13 cellular contexts compared by ENCODE assay signal in genomic region chr7:33671521-33672262, GRCh38.
A peak's percentile ranks its signal among the peaks of the same experiment; 100 is the strongest.
DNase-seq lines count a peak whose midpoint lies in the region; ATAC-seq and TF ChIP-seq lines count a peak whose summit lies in the region.
"Had no signal": no experiment of that assay in that cellular context is flagged by ENCODE, and none has a peak within 500 bp of the region (broad histone marks: within the 10 kb centered on the region; RNA-seq: fewer than 3 reads in every experiment).

No MANE protein-coding gene starts in this region.

- H3K27ac Mint-ChIP-seq in HFFc6, result no peak overlapping the region

- no peaks in the 10 kb centered on the region for H3K36me3 Mint-ChIP-seq in HFFc6 (ENCODE audit: low read depth)

- H3K27me3 Mint-ChIP-seq in HFFc6 (ENCODE audit: insufficient read depth), result peaks cover 3% of the 10 kb centered on the region; the same call in 1 of the 2 replicates

- no peaks in the 10 kb centered on the region for H3K27me3 ChIP-seq in thyroid gland
- H3K27me3 ChIP-seq in gastroesophageal sphincter, result no peaks in the 10 kb centered on the region

- H3K4me1 ChIP-seq in thyroid gland (peaks cover 5 to 46% of the 10 kb centered on the region in 2 donors), gastroesophageal sphincter (no peaks in the 10 kb centered on the region)

- H3K4me3 Mint-ChIP-seq in HFFc6, result no peak overlapping the region

- peak; percentile 73 for ATAC-seq in HG03060 (IDR thresholded peaks at IDR 0.05; ENCODE audit: low read depth, unreplicated experiment)
- no peak for ATAC-seq in gastroesophageal sphincter
- ATAC-seq: K562, SK-N-SH treated with all-trans-retinoic acid at 6 μM for 48 hours had no signal

- H3K4me1 Mint-ChIP-seq in HFFc6 (ENCODE audit: low read depth), result peaks cover 17% of the 10 kb centered on the region

- DNase-seq in NCI-H1417 (lab: John Stamatoyannopoulos, UW) (peak in 2 of 3 experiments; percentile 35 to 71), NCI-H1417 treated with DMSO at 0.1 percent for 48 hours (lab: John Stamatoyannopoulos, UW) (no peak), NCI-H526 treated with DMSO at 0.1 percent for 48 hours (lab: John Stamatoyannopoulos, UW) (peak; percentile 21), thyroid gland (peak; percentile 43 to 45), HFFc6 (no peak), substantia nigra (lab: John Stamatoyannopoulos, UW) (no peak)
- DNase-seq: 8988T, dermis blood vessel endothelial cell, islet precursor cell had no signal

- H3K9me3 Mint-ChIP-seq in HFFc6, result no peaks in the 10 kb centered on the region

- peak overlapping the region in 2 of 3 donors; percentile 27 to 63 for H3K27ac ChIP-seq in thyroid gland
- no peak overlapping the region for H3K27ac ChIP-seq in gastroesophageal sphincter
- no peak overlapping the region for H3K27ac ChIP-seq in substantia nigra (ENCODE audit: low read depth, low read length, poor library complexity, severe bottlenecking)

- no peak for TF ChIP-seq EP300 in gastroesophageal sphincter (IDR thresholded peaks at IDR 0.05)

- H3K4me3 ChIP-seq in thyroid gland (replicated peaks in 1 of 3) (no peak overlapping the region), gastroesophageal sphincter (no peak overlapping the region)
- H3K4me3 ChIP-seq: K562 had no signal

- TF ChIP-seq CTCF in thyroid gland (IDR thresholded peaks at IDR 0.05), result no peak
- no peak for TF ChIP-seq CTCF in HFFc6 (IDR thresholded peaks at IDR 0.05)
- no peak for TF ChIP-seq CTCF in gastroesophageal sphincter (IDR thresholded peaks at IDR 0.05)

- no peak for TF ChIP-seq POLR2A in thyroid gland (IDR thresholded peaks at IDR 0.05)
- TF ChIP-seq POLR2A in gastroesophageal sphincter (IDR thresholded peaks at IDR 0.05), result no peak

- H3K9me3 ChIP-seq in thyroid gland (no peaks in the 10 kb centered on the region), gastroesophageal sphincter (no peaks in the 10 kb centered on the region)

- intact Hi-C loops in thyroid gland (cut with DNase I), result no loop called here

- 14 to 22% methylated on average over 3 of the region's 3 CpGs for WGBS in thyroid gland, 2 donors
- 53 to 61% methylated on average over 3 of the region's 3 CpGs for WGBS in gastroesophageal sphincter (ENCODE audit: low coverage in 1 of 2), 2 donors

- H3K36me3 ChIP-seq in thyroid gland (no peaks in the 10 kb centered on the region), gastroesophageal sphincter (no peaks in the 10 kb centered on the region)

Comparison
In these comparisons a context has a peak if more than half of its experiments do, and no peak if none do; other contexts are left out.
1. DNase-seq: peak in NCI-H1417 (2 of 3), NCI-H526 treated with DMSO at 0.1 percent for 48 hours (single experiment) and thyroid gland (2 of 2); none in NCI-H1417 treated with DMSO at 0.1 percent for 48 hours (single experiment), HFFc6 (single experiment) and substantia nigra (0 of 49).
2. H3K27ac ChIP-seq: peak in thyroid gland (2 of 3); none in gastroesophageal sphincter (0 of 4) and substantia nigra (single experiment).